Comparison of ENCODE assay signal across 25 cellular contexts in genomic region chr2:6685447-6685846, GRCh38.
"Had no signal": no experiment of that assay in that cellular context is flagged by ENCODE, and none has a peak within 500 bp of the region (broad histone marks: within the 10 kb centered on the region; RNA-seq: fewer than 3 reads in every experiment).

No MANE protein-coding gene starts in this region.

- H3K9me3 Mint-ChIP-seq: effector memory CD8-positive, alpha-beta T cell had no signal

- ATAC-seq: effector memory CD8-positive, alpha-beta T cell; esophagus mucosa; foreskin keratinocyte; gastrocnemius medialis; gastroesophageal sphincter; heart left ventricle; heart right ventricle had no signal

- H3K4me3 ChIP-seq: colonic mucosa, coronary artery, dorsolateral prefrontal cortex, esophagus muscularis mucosa, esophagus squamous epithelium, gastrocnemius medialis, gastroesophageal sphincter, heart left ventricle, heart right ventricle had no signal

- H3K27me3 Mint-ChIP-seq: dendritic cell treated with granulocyte-macrophage colony-stimulating factor and Interleukin-4, amounts not matched to agents 40 ng/mL and 50 ng/mL, for 4 days had no signal

- H3K4me3 Mint-ChIP-seq: dendritic cell treated with granulocyte-macrophage colony-stimulating factor and Interleukin-4, amounts not matched to agents 40 ng/mL and 50 ng/mL, for 4 days; effector memory CD8-positive, alpha-beta T cell; endodermal cell had no signal

- H3K27ac ChIP-seq: colonic mucosa, coronary artery, dorsolateral prefrontal cortex, epithelial cell of prostate, esophagus muscularis mucosa, esophagus squamous epithelium, foreskin keratinocyte, gastrocnemius medialis, gastroesophageal sphincter, heart left ventricle, heart right ventricle had no signal

- H3K27ac Mint-ChIP-seq: dendritic cell treated with granulocyte-macrophage colony-stimulating factor and Interleukin-4, amounts not matched to agents 40 ng/mL and 50 ng/mL, for 4 days; effector memory CD8-positive, alpha-beta T cell; endodermal cell had no signal

- H3K4me1 ChIP-seq: colonic mucosa, esophagus muscularis mucosa, esophagus squamous epithelium, foreskin keratinocyte, gastrocnemius medialis, gastroesophageal sphincter, heart left ventricle, heart right ventricle had no signal

- H3K36me3 ChIP-seq: colonic mucosa, esophagus muscularis mucosa, esophagus squamous epithelium, gastrocnemius medialis, gastroesophageal sphincter, heart left ventricle, heart right ventricle had no signal

- DNase-seq: colonic mucosa; cortex of kidney; dermis blood vessel endothelial cell; dorsolateral prefrontal cortex; effector CD4-positive, alpha-beta T cell; effector CD8-positive, alpha-beta T cell; effector memory CD4-positive, alpha-beta T cell; effector memory CD8-positive, alpha-beta T cell; endodermal cell; erythroblast; esophagus squamous epithelium; foreskin fibroblast; foreskin keratinocyte; foreskin melanocyte; gastrocnemius medialis; glutamatergic neuron; head of caudate nucleus; heart left ventricle; heart right ventricle had no signal

- H3K27me3 ChIP-seq: colonic mucosa, esophagus muscularis mucosa, esophagus squamous epithelium, foreskin keratinocyte, gastrocnemius medialis, gastroesophageal sphincter, heart left ventricle, heart right ventricle had no signal

- H3K9me3 ChIP-seq: colonic mucosa, gastrocnemius medialis had no signal
